21 cellular contexts compared by ENCODE assay signal in genomic region chr6:170253226-170253909, GRCh38. TPM values are rescaled to one million over a fixed set of nuclear protein-coding genes. Genes with fewer than 3 reads are reported as not detected.
"Had no signal": no experiment of that assay in that cellular context is flagged by ENCODE, and none has a peak within 500 bp of the region (broad histone marks: within the 10 kb centered on the region; RNA-seq: fewer than 3 reads in every experiment).

No MANE protein-coding gene starts in this region.

- ATAC-seq: activated T-helper 17 cell treated with anti-CD3 and anti-CD28 coated beads, Interleukin-2, amount 50 U/mL, for 72 hours; foreskin keratinocyte; left lobe of liver; mucosa of descending colon; naive thymus-derived CD8-positive, alpha-beta T cell; psoas muscle; right lobe of liver; upper lobe of right lung; WTC11 had no signal

- H3K4me1 Mint-ChIP-seq: activated CD4-positive, alpha-beta T cell treated with anti-CD3 and anti-CD28 coated beads, Interleukin-2, amount 10 ng/mL, durations not matched to agents 24 days and 14 days; activated T-helper 17 cell treated with anti-CD3 and anti-CD28 coated beads, Interleukin-2, amount 50 U/mL, for 72 hours had no signal

- H3K9me3 ChIP-seq: colonic mucosa, mucosa of descending colon, psoas muscle, right lobe of liver, testis, upper lobe of right lung had no signal

- H3K4me3 Mint-ChIP-seq: activated CD4-positive, alpha-beta T cell treated with anti-CD3 and anti-CD28 coated beads, Interleukin-2, amount 10 ng/mL, durations not matched to agents 24 days and 14 days; activated naive CD4-positive, alpha-beta T cell treated with anti-CD3 and anti-CD28 coated beads for 36 hours; activated T-helper 17 cell treated with anti-CD3 and anti-CD28 coated beads, Interleukin-2, amount 50 U/mL, for 72 hours; naive thymus-derived CD8-positive, alpha-beta T cell; stimulated activated naive CD8-positive, alpha-beta T cell treated with anti-CD3 and anti-CD28 coated beads, Interleukin-15, Interleukin-2, amounts not matched to agents 100 ng/mL and 50 ng/mL, for 24 hours; WTC11 had no signal

- H3K4me3 ChIP-seq: colonic mucosa, mucosa of descending colon, psoas muscle, right lobe of liver, testis, upper lobe of right lung had no signal

- DNase-seq: activated CD4-positive, alpha-beta T cell treated with anti-CD3 and anti-CD28 coated beads, Interleukin-2, amount 10 ng/mL, durations not matched to agents 24 days and 14 days; activated CD8-positive, alpha-beta memory T cell treated with anti-CD3 and anti-CD28 coated beads for 24 hours; activated naive CD4-positive, alpha-beta T cell treated with anti-CD3 and anti-CD28 coated beads for 36 hours; activated T-cell treated with anti-CD3 and anti-CD28 coated beads for 4 hours; caudate nucleus; colonic mucosa; effector CD4-positive, alpha-beta T cell; foreskin keratinocyte; mucosa of descending colon; psoas muscle; stimulated activated CD4-positive, alpha-beta T cell treated with anti-CD3 and anti-CD28 coated beads, Interleukin-12 subunit alpha, Interleukin-12 subunit beta, amount 100 ng/mL, for 4 hours; stimulated activated CD4-positive, alpha-beta T cell treated with anti-CD3 and anti-CD28 coated beads, Interleukin-2, amount 100 ng/mL, for 48 hours; testis; upper lobe of right lung had no signal

- H3K36me3 ChIP-seq: colonic mucosa, right lobe of liver, upper lobe of right lung had no signal

- H3K27me3 Mint-ChIP-seq: stimulated activated naive CD8-positive, alpha-beta T cell treated with anti-CD3 and anti-CD28 coated beads, Interleukin-15, Interleukin-2, amounts not matched to agents 100 ng/mL and 50 ng/mL, for 24 hours had no signal

- H3K4me1 ChIP-seq: colonic mucosa, foreskin keratinocyte, right lobe of liver, upper lobe of right lung had no signal

- H3K36me3 Mint-ChIP-seq: naive thymus-derived CD8-positive, alpha-beta T cell; WTC11 had no signal

- H3K27me3 ChIP-seq: colonic mucosa, foreskin keratinocyte, right lobe of liver, testis had no signal

- H3K27ac ChIP-seq: colonic mucosa, foreskin keratinocyte, psoas muscle, right lobe of liver, testis, upper lobe of right lung had no signal

- H3K9me3 Mint-ChIP-seq: activated CD4-positive, alpha-beta T cell treated with anti-CD3 and anti-CD28 coated beads, Interleukin-2, amount 10 ng/mL, durations not matched to agents 24 days and 14 days; activated naive CD4-positive, alpha-beta T cell treated with anti-CD3 and anti-CD28 coated beads for 36 hours; activated T-helper 17 cell treated with anti-CD3 and anti-CD28 coated beads, Interleukin-2, amount 50 U/mL, for 72 hours; naive thymus-derived CD8-positive, alpha-beta T cell; stimulated activated naive CD8-positive, alpha-beta T cell treated with anti-CD3 and anti-CD28 coated beads, Interleukin-15, Interleukin-2, amounts not matched to agents 100 ng/mL and 50 ng/mL, for 24 hours; WTC11 had no signal

- FAIRE-seq: endothelial cell of umbilical vein had no signal

- H3K27ac Mint-ChIP-seq: activated CD4-positive, alpha-beta T cell treated with anti-CD3 and anti-CD28 coated beads, Interleukin-2, amount 10 ng/mL, durations not matched to agents 24 days and 14 days; activated naive CD4-positive, alpha-beta T cell treated with anti-CD3 and anti-CD28 coated beads for 36 hours; activated T-helper 17 cell treated with anti-CD3 and anti-CD28 coated beads, Interleukin-2, amount 50 U/mL, for 72 hours; stimulated activated naive CD8-positive, alpha-beta T cell treated with anti-CD3 and anti-CD28 coated beads, Interleukin-15, Interleukin-2, amounts not matched to agents 100 ng/mL and 50 ng/mL, for 24 hours; WTC11 had no signal

RNA-seq across cellular contexts. Expression of gene DLL1, which starts 37.5 kb away (rescaled TPM):
- total RNA-seq: activated CD4-positive, alpha-beta T cell treated with anti-CD3 and anti-CD28 coated beads, Interleukin-2, amount 10 ng/mL, durations not matched to agents 24 days and 14 days had no signal
